9 cellular contexts compared by ENCODE assay signal in genomic region chr10:46105856-46106409, GRCh38. TPM values are rescaled to one million over a fixed set of nuclear protein-coding genes. Genes with fewer than 3 reads are reported as not detected.
A peak's percentile ranks its signal among the peaks of the same experiment; 100 is the strongest.
DNase-seq lines count a peak whose midpoint lies in the region; ATAC-seq, FAIRE-seq and TF ChIP-seq lines count a peak whose summit lies in the region.
"Not testable (repeated sequence)": the region's sequence is repeated elsewhere in the genome, so short reads cannot be mapped to it uniquely, and the experiment has no call there.
"Had no signal": no experiment of that assay in that cellular context is flagged by ENCODE, and none has a peak within 500 bp of the region (broad histone marks: within the 10 kb centered on the region; RNA-seq: fewer than 3 reads in every experiment).

No MANE protein-coding gene starts in this region.

- WGBS in pancreas, 2 donors: 1 to 2% methylated on average over 28 to 32 of the region's 32 CpGs

- peaks cover 7 to 17% of the 10 kb centered on the region in 2 donors for H3K27me3 Mint-ChIP-seq in effector memory CD8-positive, alpha-beta T cell
- peaks cover 19% of the 10 kb centered on the region for H3K27me3 Mint-ChIP-seq in type B pancreatic cell

- peaks cover 11 to 12% of the 10 kb centered on the region in 2 donors for H3K4me1 Mint-ChIP-seq in effector memory CD8-positive, alpha-beta T cell (ENCODE audit: low read depth in 2 of 2)
- peaks cover 14% of the 10 kb centered on the region for H3K4me1 Mint-ChIP-seq in type B pancreatic cell (ENCODE audit: unreplicated experiment)

- FAIRE-seq in kidney (lab: Jason Lieb, UNC); pancreas (lab: Jason Lieb, UNC): not testable (repeated sequence)

- not testable (repeated sequence) for H3K36me3 ChIP-seq in Karpas-422 (ENCODE audit: insufficient read depth, low read length); kidney (ENCODE audit: control insufficient read depth in 1 of 2, insufficient read depth in 2 of 2, low read length in 2 of 2); pancreas

- not testable (repeated sequence) for DNase-seq in Karpas-422; effector memory CD8-positive, alpha-beta T cell; type B pancreatic cell (ENCODE audit: extremely low spot score, unreplicated experiment)
- DNase-seq in activated T-cell treated with anti-CD3 and anti-CD28 coated beads, Interleukin-2, amount 50 U/mL, for 1 hour: peak; percentile 36
- DNase-seq in kidney: peak; percentile 73
- DNase-seq in pancreas: peak in 1 of 6 donors; percentile 68

- not testable (repeated sequence) for H2AFZ ChIP-seq in Karpas-422 (ENCODE audit: low read length)

- ATAC-seq in GM18498 (IDR thresholded peaks at IDR 0.05; ENCODE audit: unreplicated experiment): peak; percentile 43
- peak; percentile 29 for ATAC-seq in HG02642 (IDR thresholded peaks at IDR 0.05; ENCODE audit: poor library complexity, unreplicated experiment)
- peak; percentile 65 for ATAC-seq in effector memory CD8-positive, alpha-beta T cell (replicated peaks)
- ATAC-seq in pancreas: peak; percentile 39 to 50 (median 42)

- not testable (repeated sequence) for H3K27ac ChIP-seq in Karpas-422 (ENCODE audit: low read length); kidney (ENCODE audit: low read depth in 2 of 2, low read length in 2 of 2); pancreas

- H3K9ac ChIP-seq in Karpas-422 (ENCODE audit: low read length); kidney (ENCODE audit: low read length in 2 of 2): not testable (repeated sequence)

- H3K4me1 ChIP-seq in Karpas-422 (ENCODE audit: low read length); kidney (ENCODE audit: control insufficient read depth in 1 of 2, insufficient read depth in 1 of 2, low read depth in 1 of 2, low read length in 2 of 2); pancreas: not testable (repeated sequence)

- TF ChIP-seq CTCF in kidney (IDR thresholded peaks at IDR 0.05; ENCODE audit: borderline replicate concordance, extremely low read depth, insufficient read depth); pancreas (IDR thresholded peaks at IDR 0.05); type B pancreatic cell (conservative IDR thresholded peaks at IDR 0.05): not testable (repeated sequence)

- H3K9me3 Mint-ChIP-seq in effector memory CD8-positive, alpha-beta T cell; type B pancreatic cell: not testable (repeated sequence)

- H3K27ac Mint-ChIP-seq in effector memory CD8-positive, alpha-beta T cell; type B pancreatic cell: not testable (repeated sequence)

- peak overlapping the region; percentile 29 for H3K4me2 ChIP-seq in Karpas-422 (ENCODE audit: low read depth, low read length, poor library complexity, severe bottlenecking)

- not testable (repeated sequence) for H3K79me2 ChIP-seq in Karpas-422 (ENCODE audit: low read length)

- not testable (repeated sequence) for H3K36me3 Mint-ChIP-seq in effector memory CD8-positive, alpha-beta T cell (ENCODE audit: insufficient read depth); type B pancreatic cell

- intact Hi-C loops in kidney (cut with DNase I); pancreas (cut with DNase I): not testable (repeated sequence)

- H3K9me3 ChIP-seq in Karpas-422 (ENCODE audit: low read length); kidney (ENCODE audit: control insufficient read depth in 1 of 2, low read length in 2 of 2); pancreas: not testable (repeated sequence)

- H3K9me2 ChIP-seq in Karpas-422 (replicated peaks; ENCODE audit: insufficient read depth, low read length): not testable (repeated sequence)

- H3K4me3 ChIP-seq in Karpas-422 (ENCODE audit: low read length) (peak overlapping the region; percentile 41; the same call in 1 of the 2 replicates), kidney (ENCODE audit: low read length in 2 of 2) (peak overlapping the region in 1 of 2 donors; percentile 37), pancreas (peak overlapping the region; percentile 18 to 66 (median 29))

- H3K4me3 Mint-ChIP-seq in effector memory CD8-positive, alpha-beta T cell: peak overlapping the region; percentile 59 to 81
- peak overlapping the region; percentile 81 for H3K4me3 Mint-ChIP-seq in type B pancreatic cell

- H4K20me1 ChIP-seq in Karpas-422 (ENCODE audit: insufficient read depth, low read depth, low read length): not testable (repeated sequence)

- H3K27me3 ChIP-seq in Karpas-422 (ENCODE audit: low read length); pancreas: not testable (repeated sequence)

RNA-seq across cellular contexts. Expression of gene MSMB, which starts 59.9 kb away (rescaled TPM):
- not detected in 2 replicates for total RNA-seq in Karpas-422 (2014; rRNA removed; shearing (Covaris generic); ENCODE audit: low replicate concordance)
- total RNA-seq in kidney: not detected
- not detected for polyA plus RNA-seq in kidney (ENCODE audit: insufficient read depth, low read depth, low replicate concordance)
- not detected for total RNA-seq in pancreas
- polyA plus RNA-seq in pancreas: under 1 TPM in 1 of 2 donors, not detected in 1; 0.84 TPM
- total RNA-seq in type B pancreatic cell (ENCODE audit: low replicate concordance): 5.6 and 7.7 TPM in 2 replicates
- total RNA-seq: HT-29 had no signal
